ENCODE assay signal across 8 cellular contexts in genomic region chr7:7568553-7568952, GRCh38. TPM values are rescaled to one million over a fixed set of nuclear protein-coding genes. Genes with fewer than 3 reads are reported as not detected.
A peak's percentile ranks its signal among the peaks of the same experiment; 100 is the strongest.
DNase-seq lines count a peak whose midpoint lies in the region; TF ChIP-seq lines count a peak whose summit lies in the region.

No MANE protein-coding gene starts in this region.

- in situ Hi-C loops in brain microvascular endothelial cell (cut with HindIII; ENCODE audit: low pct_ligation_motif_present, low sequenced_read_pairs): no loop called here

- peak overlapping the region; percentile 72 to 96 (median 90) for H3K27ac Mint-ChIP-seq in CD4-positive, alpha-beta memory T cell
- H3K27ac Mint-ChIP-seq in nephron progenitor cell: no peak overlapping the region

- DNase-seq in CD4-positive, alpha-beta memory T cell: no peak
- DNase-seq in brain microvascular endothelial cell: no peak
- DNase-seq in nephron progenitor cell: no peak
- no peak for DNase-seq in ovary
- DNase-seq in UCSD-AML1 (lab: John Stamatoyannopoulos, UW; ENCODE audit: unreplicated experiment): no peak
- DNase-seq in kidney glomerular epithelial cell (lab: John Stamatoyannopoulos, UW): no peak
- no peak for DNase-seq in NCI-H226

- no peak overlapping the region for H3K9ac ChIP-seq in KMS-11

- H3K27me3 ChIP-seq in CD4-positive, alpha-beta memory T cell (ENCODE audit: insufficient read depth, low read length): no peaks in the 10 kb centered on the region
- H3K27me3 ChIP-seq in KMS-11 (ENCODE audit: insufficient read depth, low read depth) (no peaks in the 10 kb centered on the region), brain microvascular endothelial cell (replicated peaks) (no peaks in the 10 kb centered on the region), ovary (no peaks in the 10 kb centered on the region)

- peaks cover 19% of the 10 kb centered on the region; the same call in 1 of the 2 replicates for H3K79me2 ChIP-seq in KMS-11 (ENCODE audit: insufficient read depth, low read depth)

- H4K20me1 ChIP-seq in KMS-11 (ENCODE audit: insufficient read depth): no peaks in the 10 kb centered on the region

- H2AFZ ChIP-seq in KMS-11 (ENCODE audit: low read depth): no peak overlapping the region

- peaks cover 31 to 44% (median 35%) of the 10 kb centered on the region in 4 donors for H3K4me1 Mint-ChIP-seq in CD4-positive, alpha-beta memory T cell
- peaks cover 25% of the 10 kb centered on the region for H3K4me1 Mint-ChIP-seq in nephron progenitor cell

- no peaks in the 10 kb centered on the region for H3K9me3 Mint-ChIP-seq in CD4-positive, alpha-beta memory T cell
- peaks cover 31% of the 10 kb centered on the region for H3K9me3 Mint-ChIP-seq in nephron progenitor cell

- peaks cover 47% of the 10 kb centered on the region for H3K4me1 ChIP-seq in CD4-positive, alpha-beta memory T cell (ENCODE audit: insufficient read depth, low read length)
- H3K4me1 ChIP-seq in KMS-11 (ENCODE audit: low read depth, poor library complexity, severe bottlenecking): peaks cover 30% of the 10 kb centered on the region
- H3K4me1 ChIP-seq in ovary (ENCODE audit: insufficient read depth): peaks cover 5% of the 10 kb centered on the region

- TF ChIP-seq CTCF in KMS-11 (conservative IDR thresholded peaks at IDR 0.05; ENCODE audit: low read depth, low read length) (no peak), brain microvascular endothelial cell (IDR thresholded peaks at IDR 0.05; ENCODE audit: low read depth, low read length, missing control alignments) (no peak), nephron progenitor cell (IDR thresholded peaks at IDR 0.05) (no peak), ovary (IDR thresholded peaks at IDR 0.05) (no peak)

- WGBS in ovary, 3 donors: 58 to 67% (median 59%) methylated on average over 4 of the region's 4 CpGs

- peak overlapping the region in 1 of 2 donors; percentile 23 for H3K4me3 ChIP-seq in CD4-positive, alpha-beta memory T cell (ENCODE audit: low read length in 2 of 2)
- H3K4me3 ChIP-seq in KMS-11 (IDR thresholded peaks at IDR 0.05; ENCODE audit: insufficient read depth, low read depth, low read length) (no peak overlapping the region), brain microvascular endothelial cell (ENCODE audit: low read depth, low read length) (peak overlapping the region; percentile 9), ovary (no peak overlapping the region)

- TF ChIP-seq EP300 in ovary (IDR thresholded peaks at IDR 0.05): no peak

- peak overlapping the region; percentile 84 for H3K27ac ChIP-seq in CD4-positive, alpha-beta memory T cell (ENCODE audit: low read depth, low read length)
- H3K27ac ChIP-seq in KMS-11: no peak overlapping the region
- H3K27ac ChIP-seq in brain microvascular endothelial cell: no peak overlapping the region
- no peak overlapping the region for H3K27ac ChIP-seq in ovary

- POLR2A ChIA-PET in CD4-positive, alpha-beta memory T cell (lab: Charles Lee; ENCODE audit: partially characterized antibody): interaction anchor here (0.7 to 2.4 kb wide), 3 partner anchors 11 to 386 kb away, joined by 3 to 18 read pairs (median 10); partner anchors contain the start of genes C1GALT1 and UMAD1

- CTCF ChIA-PET in CD4-positive, alpha-beta memory T cell (lab: Charles Lee; ENCODE audit: partially characterized antibody): interaction anchor here (0.8 kb wide), 1 partner anchor 191 kb away, joined by 3 read pairs; no protein-coding TSS in a partner anchor

- intact Hi-C loops in CD4-positive, alpha-beta memory T cell (cut with micrococcal nuclease): loop anchor here (5.0 kb wide), 1 partner anchor 399 kb away; the partner anchor contains the start of gene GLCCI1
- intact Hi-C loops in ovary (cut with DNase I): no loop called here

- peak overlapping the region; percentile 83; the same call in 1 of the 2 replicates for H3K4me2 ChIP-seq in KMS-11

- peaks cover 0 to 12% of the 10 kb centered on the region in 2 donors for H3K36me3 Mint-ChIP-seq in CD4-positive, alpha-beta memory T cell
- peaks cover 49% of the 10 kb centered on the region for H3K36me3 Mint-ChIP-seq in nephron progenitor cell (ENCODE audit: low read depth)

- H3K27me3 Mint-ChIP-seq in CD4-positive, alpha-beta memory T cell: no peaks in the 10 kb centered on the region
- peaks cover 9% of the 10 kb centered on the region for H3K27me3 Mint-ChIP-seq in nephron progenitor cell (ENCODE audit: low read depth, poor library complexity)

- peak overlapping the region; percentile 49 to 90 (median 82) for H3K4me3 Mint-ChIP-seq in CD4-positive, alpha-beta memory T cell
- H3K4me3 Mint-ChIP-seq in nephron progenitor cell: peak overlapping the region; percentile 90

- no peak for TF ChIP-seq POLR2A in ovary (IDR thresholded peaks at IDR 0.05)

- no peaks in the 10 kb centered on the region for H3K9me3 ChIP-seq in CD4-positive, alpha-beta memory T cell (ENCODE audit: control insufficient read depth in 1 of 2, low read length in 2 of 2)
- no peaks in the 10 kb centered on the region for H3K9me3 ChIP-seq in ovary

- H3K36me3 ChIP-seq in CD4-positive, alpha-beta memory T cell (ENCODE audit: insufficient read depth, low read length): no peaks in the 10 kb centered on the region
- H3K36me3 ChIP-seq in KMS-11 (ENCODE audit: insufficient read depth): no peaks in the 10 kb centered on the region
- peaks cover 5% of the 10 kb centered on the region for H3K36me3 ChIP-seq in brain microvascular endothelial cell (replicated peaks)
- H3K36me3 ChIP-seq in ovary: no peaks in the 10 kb centered on the region

RNA-seq across cellular contexts. Expression of gene MIOS, which starts 1.9 kb away (rescaled TPM):
- 10 to 100 TPM; 22.9 to 25.1 TPM for total RNA-seq in CD4-positive, alpha-beta memory T cell
- polyA plus RNA-seq in CD4-positive, alpha-beta memory T cell: 10 to 100 TPM; 15.5 to 16.4 TPM
- 10 to 100 TPM; 25.4 to 49.2 (median 29.6) TPM for total RNA-seq in ovary
- 10 to 100 TPM; 11.2 to 16.1 TPM for polyA plus RNA-seq in ovary

RNA-seq across cellular contexts. Expression of gene COL28A1, which starts 32.9 kb away (rescaled TPM):
- under 1 TPM; 0.15 to 0.19 TPM for total RNA-seq in CD4-positive, alpha-beta memory T cell
- polyA plus RNA-seq in CD4-positive, alpha-beta memory T cell: not detected
- total RNA-seq in ovary: 1 to 10 TPM in 6 of 7 donors, under 1 TPM in 1; 0.87 to 3.2 (median 1.4) TPM
- 1 to 10 TPM in 1 of 2 donors, under 1 TPM in 1; 0.29 to 4.2 TPM for polyA plus RNA-seq in ovary
